In the genomic region with DNA sequence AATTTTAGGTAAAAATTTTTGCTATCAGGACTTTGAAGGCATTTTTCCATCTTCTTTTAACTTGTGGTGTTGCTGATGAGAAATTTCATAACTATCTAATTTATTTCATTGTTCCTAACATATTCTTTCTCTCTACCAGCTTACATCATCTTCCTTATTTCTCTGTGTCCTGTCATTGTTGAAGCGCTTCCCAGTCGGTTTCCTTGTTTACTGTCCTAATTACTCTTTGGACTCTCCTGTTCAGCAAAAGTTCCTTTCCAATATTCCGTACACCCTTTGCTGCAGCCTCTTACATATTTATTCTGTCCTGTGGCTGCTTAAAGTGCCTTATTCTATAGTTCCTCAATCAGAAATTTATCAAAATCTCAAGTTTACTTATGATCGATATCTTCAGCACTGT, we compare ENCODE assay signal across 26 cellular contexts.
DNase-seq lines count a peak whose midpoint lies in the region; ATAC-seq and TF ChIP-seq lines count a peak whose summit lies in the region.
"Had no signal": no experiment of that assay in that cellular context is flagged by ENCODE, and none has a peak within 500 bp of the region (broad histone marks: within the 10 kb centered on the region; RNA-seq: fewer than 3 reads in every experiment).

No MANE protein-coding gene starts in this region.

- H3K4me1 Mint-ChIP-seq in endothelial cell (ENCODE audit: unreplicated experiment) (peaks cover 20% of the 10 kb centered on the region), nephron progenitor cell (peaks cover 2% of the 10 kb centered on the region)
- H3K4me1 Mint-ChIP-seq: CD14-positive monocyte; CD4-positive, alpha-beta memory T cell; CD4-positive, CD25-positive, alpha-beta regulatory T cell; CD8-positive, alpha-beta memory T cell had no signal

- H3K9me3 Mint-ChIP-seq in endothelial cell (ENCODE audit: unreplicated experiment) (no peaks in the 10 kb centered on the region), nephron progenitor cell (no peaks in the 10 kb centered on the region)

- TF ChIP-seq CTCF in endothelial cell (IDR thresholded peaks at IDR 0.05; ENCODE audit: unreplicated experiment) (no peak), nephron progenitor cell (IDR thresholded peaks at IDR 0.05) (no peak), coronary artery (IDR thresholded peaks at IDR 0.05) (no peak)

- H3K36me3 Mint-ChIP-seq in endothelial cell (ENCODE audit: low read depth, unreplicated experiment) (no peaks in the 10 kb centered on the region), nephron progenitor cell (ENCODE audit: low read depth) (no peaks in the 10 kb centered on the region)
- H3K36me3 Mint-ChIP-seq: CD14-positive monocyte; CD4-positive, alpha-beta memory T cell; CD4-positive, CD25-positive, alpha-beta regulatory T cell; CD8-positive, alpha-beta memory T cell had no signal

- H3K27ac ChIP-seq in coronary artery: no peak overlapping the region
- H3K27ac ChIP-seq: BLaER1 had no signal

- H3K4me3 ChIP-seq in coronary artery: no peak overlapping the region
- H3K4me3 ChIP-seq: BLaER1, GM12878 had no signal

- H3K27ac Mint-ChIP-seq in endothelial cell (ENCODE audit: unreplicated experiment) (peak overlapping the region; percentile 79), nephron progenitor cell (peak overlapping the region; percentile 77)
- H3K27ac Mint-ChIP-seq: CD14-positive monocyte; CD4-positive, CD25-positive, alpha-beta regulatory T cell; CD8-positive, alpha-beta memory T cell had no signal

- peak; percentile 33 for ATAC-seq in left lobe of liver
- ATAC-seq in HG03025 (IDR thresholded peaks at IDR 0.05; ENCODE audit: low FRiP score, unreplicated experiment): no peak
- ATAC-seq in HG03460 (IDR thresholded peaks at IDR 0.05; ENCODE audit: unreplicated experiment): no peak
- ATAC-seq in GM18861 (IDR thresholded peaks at IDR 0.05; ENCODE audit: unreplicated experiment): no peak
- ATAC-seq: GM12878 had no signal

- H3K4me3 Mint-ChIP-seq in endothelial cell (ENCODE audit: unreplicated experiment) (no peak overlapping the region), nephron progenitor cell (no peak overlapping the region)
- H3K4me3 Mint-ChIP-seq: CD14-positive monocyte; CD4-positive, alpha-beta memory T cell; CD4-positive, CD25-positive, alpha-beta regulatory T cell; CD8-positive, alpha-beta memory T cell had no signal

- DNase-seq in endothelial cell (ENCODE audit: low spot score) (no peak), left lobe of liver (ENCODE audit: low spot score) (no peak), lung microvascular endothelial cell (ENCODE audit: low read depth in 2 of 2) (peak; percentile 40 to 43), nephron progenitor cell (no peak), coronary artery (ENCODE audit: low spot score) (no peak)
- DNase-seq: 8988T; ACHN; BE2C; C1 segment of cervical spinal cord; CD4-positive, alpha-beta memory T cell; CD4-positive, CD25-positive, alpha-beta regulatory T cell; CD8-positive, alpha-beta memory T cell; COR-L47; DMS 273 treated with DMSO at 0.1 percent for 48 hours; DMS153; DMS53; DMS79; DND-41; EL; GDM1 had no signal

- H3K27me3 Mint-ChIP-seq in endothelial cell (ENCODE audit: unreplicated experiment) (no peaks in the 10 kb centered on the region), nephron progenitor cell (ENCODE audit: low read depth, poor library complexity) (peaks cover 4% of the 10 kb centered on the region)
- H3K27me3 Mint-ChIP-seq: CD4-positive, alpha-beta memory T cell; CD4-positive, CD25-positive, alpha-beta regulatory T cell; CD8-positive, alpha-beta memory T cell had no signal

Comparison
In these comparisons a context has a peak if more than half of its experiments do, and no peak if none do; other contexts are left out.
1. DNase-seq: peak in lung microvascular endothelial cell (2 of 2); none in endothelial cell (single experiment), left lobe of liver (single experiment), nephron progenitor cell (single experiment) and coronary artery (single experiment).